In genomic region chr3:119552928-119553327, GRCh38 we compare ENCODE assay signal across 2 cellular contexts.
TF ChIP-seq lines count a peak whose summit lies in the region.

No MANE protein-coding gene starts in this region.

TF ChIP-seq in A549, 52 proteins besides CTCF, POLR2A, EP300 and RAD21:
- TF ChIP-seq ZC3H11A (IDR thresholded peaks at IDR 0.05) = peak; percentile 88

TF ChIP-seq in HEK293, 187 proteins besides CTCF, POLR2A, EP300 and RAD21:
- TF ChIP-seq ZNF623 (tag by site-specific recombination; IDR thresholded peaks at IDR 0.05) (peak; percentile 51), ZNF555 (tag by site-specific recombination; conservative IDR thresholded peaks at IDR 0.05) (peak; percentile 67), ZXDB (tag by site-specific recombination; IDR thresholded peaks at IDR 0.05) (0 out of 2 replicates have a peak, but pooled peaks have one; percentile 38), ZNF140 (tag by site-specific recombination; IDR thresholded peaks at IDR 0.05) (peak; percentile 58; the same call in 1 of the 2 replicates), ZBTB8A (tag by site-specific recombination; IDR thresholded peaks at IDR 0.05) (peak; percentile 35; the same call in 1 of the 2 replicates), ZNF426 (tag by site-specific recombination; IDR thresholded peaks at IDR 0.05) (peak; percentile 67), ZBTB11 (tag by site-specific recombination; conservative IDR thresholded peaks at IDR 0.05; ENCODE audit: low read depth) (peak; percentile 58), ZNF433 (tag by site-specific recombination; IDR thresholded peaks at IDR 0.05; ENCODE audit: low read depth) (peak; percentile 43; the same call in 1 of the 2 replicates), ZNF510 (tag by site-specific recombination; IDR thresholded peaks at IDR 0.05; ENCODE audit: insufficient replicate concordance) (peak; percentile 29), ZNF394 (tag by site-specific recombination; IDR thresholded peaks at IDR 0.05; ENCODE audit: borderline replicate concordance) (peak; percentile 86), ZNF518A (tag by site-specific recombination; conservative IDR thresholded peaks at IDR 0.05; ENCODE audit: low read depth) (peak; percentile 69; the same call in 1 of the 2 replicates)
